16 cellular contexts compared by ENCODE assay signal in the genomic region with DNA sequence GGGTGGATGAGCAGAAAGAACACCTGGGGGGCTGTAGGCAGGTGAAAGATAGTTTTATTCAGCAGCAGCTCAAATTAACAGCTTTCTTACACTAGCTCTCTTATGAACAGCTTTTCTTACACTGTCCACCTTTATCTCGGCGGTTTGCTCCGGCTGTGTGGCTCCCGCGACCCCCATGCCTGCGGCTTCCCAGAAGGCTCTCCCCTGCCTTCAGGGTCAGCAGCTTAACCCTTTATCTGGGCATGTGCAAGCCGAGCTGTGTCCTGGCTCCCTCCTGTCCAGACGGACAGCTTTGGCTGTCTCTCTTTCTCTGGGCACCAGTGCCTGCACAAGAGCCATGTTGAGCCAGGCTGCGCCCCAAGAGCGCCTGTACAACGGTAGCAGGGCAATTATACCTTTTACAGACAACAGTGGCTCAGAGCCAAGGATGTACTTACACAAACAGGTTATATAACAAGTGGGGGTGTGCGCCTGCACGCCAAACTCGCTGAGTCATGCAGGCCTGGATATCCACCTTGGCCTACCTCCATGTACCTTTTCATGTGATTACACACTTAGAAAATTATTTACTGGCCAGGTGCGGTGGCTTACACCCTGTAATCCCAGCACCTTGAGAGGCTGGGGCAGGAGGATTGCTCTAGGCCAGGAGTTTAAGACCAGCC. TPM values are rescaled to one million over a fixed set of nuclear protein-coding genes. Genes with fewer than 3 reads are reported as not detected.
DNase-seq lines count a peak whose midpoint lies in the region; ATAC-seq and TF ChIP-seq lines count a peak whose summit lies in the region.
"Had no signal": no experiment of that assay in that cellular context is flagged by ENCODE, and none has a peak within 500 bp of the region (broad histone marks: within the 10 kb centered on the region; RNA-seq: fewer than 3 reads in every experiment).

No MANE protein-coding gene starts in this region.

- H4K20me1 ChIP-seq in neural progenitor cell (ENCODE audit: low read depth), result no peaks in the 10 kb centered on the region

- no peak overlapping the region for H3K9ac ChIP-seq in neural progenitor cell
- H3K9ac ChIP-seq: SK-N-SH had no signal

- no peak overlapping the region for H3K27ac Mint-ChIP-seq in neural progenitor cell
- H3K27ac Mint-ChIP-seq: activated naive CD4-positive, alpha-beta T cell treated with anti-CD3 and anti-CD28 coated beads, Interleukin-2, amount 10 ng/mL, durations not matched to agents 7 days and 5 days; CD8-positive, alpha-beta T cell had no signal

- no peak overlapping the region for H3K4me2 ChIP-seq in neural progenitor cell
- H3K4me2 ChIP-seq: SK-N-SH had no signal

- peaks cover 3% of the 10 kb centered on the region for H3K4me1 Mint-ChIP-seq in neural progenitor cell
- H3K4me1 Mint-ChIP-seq: activated naive CD4-positive, alpha-beta T cell treated with anti-CD3 and anti-CD28 coated beads, Interleukin-2, amount 10 ng/mL, durations not matched to agents 7 days and 5 days had no signal

- H3F3A ChIP-seq in neural progenitor cell (ENCODE audit: low read depth), result no peaks in the 10 kb centered on the region

- H3K9me3 Mint-ChIP-seq in neural progenitor cell, result no peaks in the 10 kb centered on the region
- H3K9me3 Mint-ChIP-seq: activated naive CD4-positive, alpha-beta T cell treated with anti-CD3 and anti-CD28 coated beads, Interleukin-2, amount 10 ng/mL, durations not matched to agents 7 days and 5 days; CD8-positive, alpha-beta T cell had no signal

- no peaks in the 10 kb centered on the region for H3K27me3 ChIP-seq in neural progenitor cell
- H3K27me3 ChIP-seq: gastrocnemius medialis had no signal

- no peaks in the 10 kb centered on the region for H3K27me3 Mint-ChIP-seq in neural progenitor cell (ENCODE audit: insufficient read depth, low read depth)
- H3K27me3 Mint-ChIP-seq: activated naive CD4-positive, alpha-beta T cell treated with anti-CD3 and anti-CD28 coated beads, Interleukin-2, amount 10 ng/mL, durations not matched to agents 7 days and 5 days had no signal

- no peak overlapping the region for H3K4me3 Mint-ChIP-seq in neural progenitor cell
- H3K4me3 Mint-ChIP-seq: activated naive CD4-positive, alpha-beta T cell treated with anti-CD3 and anti-CD28 coated beads, Interleukin-2, amount 10 ng/mL, durations not matched to agents 7 days and 5 days; CD8-positive, alpha-beta T cell had no signal

- H2AFZ ChIP-seq in neural progenitor cell (replicated peaks), result no peak overlapping the region

- H3K79me2 ChIP-seq in neural progenitor cell (ENCODE audit: low read depth), result no peaks in the 10 kb centered on the region

- H3K4me1 ChIP-seq in neural progenitor cell, result peaks cover 6% of the 10 kb centered on the region

- no peak overlapping the region for H3K27ac ChIP-seq in neural progenitor cell
- H3K27ac ChIP-seq: gastrocnemius medialis had no signal

- H3K36me3 Mint-ChIP-seq in neural progenitor cell, result peaks cover 7% of the 10 kb centered on the region

- no peaks in the 10 kb centered on the region for H3K36me3 ChIP-seq in neural progenitor cell

- no peak for ATAC-seq in GM19397 (IDR thresholded peaks at IDR 0.05; ENCODE audit: unreplicated experiment)
- ATAC-seq in GM21825 (IDR thresholded peaks at IDR 0.05; ENCODE audit: unreplicated experiment), result no peak
- ATAC-seq: CD8-positive, alpha-beta T cell; gastrocnemius medialis; left ventricle myocardium superior had no signal

- no peak for TF ChIP-seq CTCF in choroid plexus epithelial cell (conservative IDR thresholded peaks at IDR 0.05; ENCODE audit: low read depth, low read length)
- TF ChIP-seq CTCF in neural progenitor cell (IDR thresholded peaks at IDR 0.05), result no peak

- no peak overlapping the region for H3K4me3 ChIP-seq in choroid plexus epithelial cell (ENCODE audit: low read depth, low read length)
- no peak overlapping the region for H3K4me3 ChIP-seq in neural progenitor cell
- H3K4me3 ChIP-seq: gastrocnemius medialis had no signal

- DNase-seq in ELF-1 (ENCODE audit: low read depth, low spot score) (peak; percentile 18), NCI-H2029 (lab: John Stamatoyannopoulos, UW) (peak; percentile 92), choroid plexus epithelial cell (ENCODE audit: low read depth) (peak; percentile 29), neural progenitor cell (ENCODE audit: low spot score) (peak; percentile 8), RKO (ENCODE audit: low spot score) (no peak), D341Med (ENCODE audit: low spot score) (no peak)
- DNase-seq: activated CD4-positive, alpha-beta T cell treated with anti-CD3 and anti-CD28 coated beads for 48 hours; activated naive CD4-positive, alpha-beta T cell treated with anti-CD3 and anti-CD28 coated beads, Interleukin-2, amount 10 ng/mL, durations not matched to agents 7 days and 5 days; cortex of kidney; gastrocnemius medialis; left ventricle myocardium superior; NCI-H2227 treated with DMSO at 0.1 percent for 48 hours; SK-N-SH had no signal

- H3K9me3 ChIP-seq in neural progenitor cell (ENCODE audit: low read depth), result no peaks in the 10 kb centered on the region
- H3K9me3 ChIP-seq: gastrocnemius medialis, SK-N-SH had no signal

RNA-seq across cellular contexts. Expression of a gene that starts 28.5 kb away (rescaled TPM):
- total RNA-seq in neural progenitor cell (ENCODE audit: low replicate concordance), result 21.6 and 24.9 TPM in 2 replicates

RNA-seq across cellular contexts. Expression of a gene that starts 28.5 kb away (rescaled TPM):
- 0.12 TPM in 1 of 2 replicates, not detected in the other for total RNA-seq in neural progenitor cell (ENCODE audit: low replicate concordance)
- total RNA-seq: CD8-positive, alpha-beta T cell; gastrocnemius medialis; left ventricle myocardium superior had no signal

RNA-seq across cellular contexts. Expression of a gene that starts 40.9 kb away (rescaled TPM):
- 32.1 and 39.2 TPM in 2 replicates for total RNA-seq in neural progenitor cell (ENCODE audit: low replicate concordance)

RNA-seq across cellular contexts. Expression of a gene that starts 55.3 kb away (rescaled TPM):
- 0.34 and 0.45 TPM in 2 replicates for total RNA-seq in neural progenitor cell (ENCODE audit: low replicate concordance)
- total RNA-seq: CD8-positive, alpha-beta T cell had no signal

Comparison
In these comparisons a context has a peak if more than half of its experiments do, and no peak if none do; other contexts are left out.
1. DNase-seq: peak in ELF-1 (single experiment), NCI-H2029 (single experiment), choroid plexus epithelial cell (single experiment) and neural progenitor cell (single experiment); none in RKO (single experiment) and D341Med (single experiment).